ENCODE assay signal across 1 cellular context in the genomic region with DNA sequence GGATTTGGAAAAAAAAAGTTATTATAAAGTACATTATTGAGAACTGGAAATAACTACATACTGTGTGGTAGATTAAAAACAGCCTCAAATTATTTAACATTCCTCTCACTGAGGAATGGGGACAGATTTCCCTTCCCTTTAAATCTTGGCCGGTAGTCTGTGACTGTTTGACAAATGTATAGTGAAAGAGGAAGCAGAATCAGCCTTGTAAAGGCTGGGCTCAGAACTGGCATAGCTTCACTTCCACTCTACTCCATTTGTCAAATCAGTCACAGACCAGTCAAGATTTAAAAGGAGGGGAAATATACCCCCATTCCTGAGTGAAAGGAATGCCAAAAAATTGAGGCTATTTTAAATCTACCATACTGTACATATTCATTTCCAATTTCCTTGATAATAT.
TF ChIP-seq lines count a peak whose summit lies in the region.

No MANE protein-coding gene starts in this region.

TF ChIP-seq in GM23338, 12 proteins besides CTCF, POLR2A, EP300 and RAD21 (continued from another document):
- TF ChIP-seq, protein P1, sequence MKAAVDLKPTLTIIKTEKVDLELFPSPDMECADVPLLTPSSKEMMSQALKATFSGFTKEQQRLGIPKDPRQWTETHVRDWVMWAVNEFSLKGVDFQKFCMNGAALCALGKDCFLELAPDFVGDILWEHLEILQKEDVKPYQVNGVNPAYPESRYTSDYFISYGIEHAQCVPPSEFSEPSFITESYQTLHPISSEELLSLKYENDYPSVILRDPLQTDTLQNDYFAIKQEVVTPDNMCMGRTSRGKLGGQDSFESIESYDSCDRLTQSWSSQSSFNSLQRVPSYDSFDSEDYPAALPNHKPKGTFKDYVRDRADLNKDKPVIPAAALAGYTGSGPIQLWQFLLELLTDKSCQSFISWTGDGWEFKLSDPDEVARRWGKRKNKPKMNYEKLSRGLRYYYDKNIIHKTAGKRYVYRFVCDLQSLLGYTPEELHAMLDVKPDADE (IDR thresholded peaks at IDR 0.05), result no peak
- TF ChIP-seq, protein P2, sequence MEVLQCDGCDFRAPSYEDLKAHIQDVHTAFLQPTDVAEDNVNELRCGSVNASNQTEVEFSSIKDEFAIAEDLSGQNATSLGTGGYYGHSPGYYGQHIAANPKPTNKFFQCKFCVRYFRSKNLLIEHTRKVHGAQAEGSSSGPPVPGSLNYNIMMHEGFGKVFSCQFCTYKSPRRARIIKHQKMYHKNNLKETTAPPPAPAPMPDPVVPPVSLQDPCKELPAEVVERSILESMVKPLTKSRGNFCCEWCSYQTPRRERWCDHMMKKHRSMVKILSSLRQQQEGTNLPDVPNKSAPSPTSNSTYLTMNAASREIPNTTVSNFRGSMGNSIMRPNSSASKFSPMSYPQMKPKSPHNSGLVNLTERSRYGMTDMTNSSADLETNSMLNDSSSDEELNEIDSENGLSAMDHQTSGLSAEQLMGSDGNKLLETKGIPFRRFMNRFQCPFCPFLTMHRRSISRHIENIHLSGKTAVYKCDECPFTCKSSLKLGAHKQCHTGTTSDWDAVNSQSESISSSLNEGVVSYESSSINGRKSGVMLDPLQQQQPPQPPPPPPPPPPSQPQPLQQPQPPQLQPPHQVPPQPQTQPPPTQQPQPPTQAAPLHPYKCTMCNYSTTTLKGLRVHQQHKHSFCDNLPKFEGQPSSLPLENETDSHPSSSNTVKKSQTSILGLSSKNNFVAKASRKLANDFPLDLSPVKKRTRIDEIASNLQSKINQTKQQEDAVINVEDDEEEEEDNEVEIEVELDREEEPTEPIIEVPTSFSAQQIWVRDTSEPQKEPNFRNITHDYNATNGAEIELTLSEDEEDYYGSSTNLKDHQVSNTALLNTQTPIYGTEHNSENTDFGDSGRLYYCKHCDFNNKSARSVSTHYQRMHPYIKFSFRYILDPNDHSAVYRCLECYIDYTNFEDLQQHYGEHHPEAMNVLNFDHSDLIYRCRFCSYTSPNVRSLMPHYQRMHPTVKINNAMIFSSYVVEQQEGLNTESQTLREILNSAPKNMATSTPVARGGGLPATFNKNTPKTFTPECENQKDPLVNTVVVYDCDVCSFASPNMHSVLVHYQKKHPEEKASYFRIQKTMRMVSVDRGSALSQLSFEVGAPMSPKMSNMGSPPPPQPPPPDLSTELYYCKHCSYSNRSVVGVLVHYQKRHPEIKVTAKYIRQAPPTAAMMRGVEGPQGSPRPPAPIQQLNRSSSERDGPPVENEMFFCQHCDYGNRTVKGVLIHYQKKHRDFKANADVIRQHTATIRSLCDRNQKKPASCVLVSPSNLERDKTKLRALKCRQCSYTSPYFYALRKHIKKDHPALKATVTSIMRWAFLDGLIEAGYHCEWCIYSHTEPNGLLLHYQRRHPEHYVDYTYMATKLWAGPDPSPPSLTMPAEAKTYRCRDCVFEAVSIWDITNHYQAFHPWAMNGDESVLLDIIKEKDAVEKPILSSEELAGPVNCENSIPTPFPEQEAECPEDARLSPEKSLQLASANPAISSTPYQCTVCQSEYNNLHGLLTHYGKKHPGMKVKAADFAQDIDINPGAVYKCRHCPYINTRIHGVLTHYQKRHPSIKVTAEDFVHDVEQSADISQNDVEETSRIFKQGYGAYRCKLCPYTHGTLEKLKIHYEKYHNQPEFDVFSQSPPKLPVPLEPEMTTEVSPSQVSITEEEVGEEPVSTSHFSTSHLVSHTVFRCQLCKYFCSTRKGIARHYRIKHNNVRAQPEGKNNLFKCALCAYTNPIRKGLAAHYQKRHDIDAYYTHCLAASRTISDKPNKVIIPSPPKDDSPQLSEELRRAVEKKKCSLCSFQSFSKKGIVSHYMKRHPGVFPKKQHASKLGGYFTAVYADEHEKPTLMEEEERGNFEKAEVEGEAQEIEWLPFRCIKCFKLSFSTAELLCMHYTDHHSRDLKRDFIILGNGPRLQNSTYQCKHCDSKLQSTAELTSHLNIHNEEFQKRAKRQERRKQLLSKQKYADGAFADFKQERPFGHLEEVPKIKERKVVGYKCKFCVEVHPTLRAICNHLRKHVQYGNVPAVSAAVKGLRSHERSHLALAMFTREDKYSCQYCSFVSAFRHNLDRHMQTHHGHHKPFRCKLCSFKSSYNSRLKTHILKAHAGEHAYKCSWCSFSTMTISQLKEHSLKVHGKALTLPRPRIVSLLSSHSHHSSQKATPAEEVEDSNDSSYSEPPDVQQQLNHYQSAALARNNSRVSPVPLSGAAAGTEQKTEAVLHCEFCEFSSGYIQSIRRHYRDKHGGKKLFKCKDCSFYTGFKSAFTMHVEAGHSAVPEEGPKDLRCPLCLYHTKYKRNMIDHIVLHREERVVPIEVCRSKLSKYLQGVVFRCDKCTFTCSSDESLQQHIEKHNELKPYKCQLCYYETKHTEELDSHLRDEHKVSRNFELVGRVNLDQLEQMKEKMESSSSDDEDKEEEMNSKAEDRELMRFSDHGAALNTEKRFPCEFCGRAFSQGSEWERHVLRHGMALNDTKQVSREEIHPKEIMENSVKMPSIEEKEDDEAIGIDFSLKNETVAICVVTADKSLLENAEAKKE (CRISPR knock-in tag; IDR thresholded peaks at IDR 0.05), result no peak
- TF ChIP-seq EZH2 (IDR thresholded peaks at IDR 0.05; ENCODE audit: low read depth, unreplicated experiment), result no peak
- no peak for TF ChIP-seq ZNF331 (CRISPR knock-in tag; IDR thresholded peaks at IDR 0.05; ENCODE audit: low read depth)
- TF ChIP-seq JUNB (IDR thresholded peaks at IDR 0.05; ENCODE audit: unreplicated experiment), result no peak
- no peak for TF ChIP-seq CREB1 (CRISPR knock-in tag; IDR thresholded peaks at IDR 0.05; ENCODE audit: low read depth)
- TF ChIP-seq, protein P3, sequence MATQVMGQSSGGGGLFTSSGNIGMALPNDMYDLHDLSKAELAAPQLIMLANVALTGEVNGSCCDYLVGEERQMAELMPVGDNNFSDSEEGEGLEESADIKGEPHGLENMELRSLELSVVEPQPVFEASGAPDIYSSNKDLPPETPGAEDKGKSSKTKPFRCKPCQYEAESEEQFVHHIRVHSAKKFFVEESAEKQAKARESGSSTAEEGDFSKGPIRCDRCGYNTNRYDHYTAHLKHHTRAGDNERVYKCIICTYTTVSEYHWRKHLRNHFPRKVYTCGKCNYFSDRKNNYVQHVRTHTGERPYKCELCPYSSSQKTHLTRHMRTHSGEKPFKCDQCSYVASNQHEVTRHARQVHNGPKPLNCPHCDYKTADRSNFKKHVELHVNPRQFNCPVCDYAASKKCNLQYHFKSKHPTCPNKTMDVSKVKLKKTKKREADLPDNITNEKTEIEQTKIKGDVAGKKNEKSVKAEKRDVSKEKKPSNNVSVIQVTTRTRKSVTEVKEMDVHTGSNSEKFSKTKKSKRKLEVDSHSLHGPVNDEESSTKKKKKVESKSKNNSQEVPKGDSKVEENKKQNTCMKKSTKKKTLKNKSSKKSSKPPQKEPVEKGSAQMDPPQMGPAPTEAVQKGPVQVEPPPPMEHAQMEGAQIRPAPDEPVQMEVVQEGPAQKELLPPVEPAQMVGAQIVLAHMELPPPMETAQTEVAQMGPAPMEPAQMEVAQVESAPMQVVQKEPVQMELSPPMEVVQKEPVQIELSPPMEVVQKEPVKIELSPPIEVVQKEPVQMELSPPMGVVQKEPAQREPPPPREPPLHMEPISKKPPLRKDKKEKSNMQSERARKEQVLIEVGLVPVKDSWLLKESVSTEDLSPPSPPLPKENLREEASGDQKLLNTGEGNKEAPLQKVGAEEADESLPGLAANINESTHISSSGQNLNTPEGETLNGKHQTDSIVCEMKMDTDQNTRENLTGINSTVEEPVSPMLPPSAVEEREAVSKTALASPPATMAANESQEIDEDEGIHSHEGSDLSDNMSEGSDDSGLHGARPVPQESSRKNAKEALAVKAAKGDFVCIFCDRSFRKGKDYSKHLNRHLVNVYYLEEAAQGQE (IDR thresholded peaks at IDR 0.05; ENCODE audit: unreplicated experiment), result no peak
